Comparison of ENCODE assay signal across 7 cellular contexts in genomic region chr19:41863209-41863931, GRCh38.
DNase-seq lines count a peak whose midpoint lies in the region; ATAC-seq lines count a peak whose summit lies in the region.
"Had no signal": no experiment of that assay in that cellular context is flagged by ENCODE, and none has a peak within 500 bp of the region (broad histone marks: within the 10 kb centered on the region; RNA-seq: fewer than 3 reads in every experiment).

No MANE protein-coding gene starts in this region.

- peaks cover 86% of the 10 kb centered on the region for H3K36me3 Mint-ChIP-seq in activated T-cell treated with anti-CD3 and anti-CD28 coated beads, Interleukin-2, amount 50 U/mL, for 24 hours (ENCODE audit: low read depth)

- H3K27me3 Mint-ChIP-seq in activated T-cell treated with anti-CD3 and anti-CD28 coated beads, Interleukin-2, amount 50 U/mL, for 24 hours: no peaks in the 10 kb centered on the region

- ATAC-seq in GM19035 (IDR thresholded peaks at IDR 0.05; ENCODE audit: unreplicated experiment): no peak

- peaks cover 73% of the 10 kb centered on the region for H3K4me1 Mint-ChIP-seq in activated T-cell treated with anti-CD3 and anti-CD28 coated beads, Interleukin-2, amount 50 U/mL, for 24 hours (ENCODE audit: low read depth)

- peak overlapping the region; percentile 100 for H3K27ac Mint-ChIP-seq in activated T-cell treated with anti-CD3 and anti-CD28 coated beads, Interleukin-2, amount 50 U/mL, for 24 hours

- DNase-seq in activated T-cell treated with anti-CD3 and anti-CD28 coated beads, Interleukin-2, amount 50 U/mL, for 24 hours: peak; percentile 31
- no peak for DNase-seq in activated T-cell treated with anti-CD3 and anti-CD28 coated beads, Interleukin-2, amount 50 U/mL, for 1 hour
- peak; percentile 25 to 26 for DNase-seq in activated T-cell treated with anti-CD3 and anti-CD28 coated beads, Interleukin-2, amount 50 U/mL, for 48 hours
- peak; percentile 31 for DNase-seq in stimulated activated CD8-positive, alpha-beta memory T cell treated with anti-CD3 and anti-CD28 coated beads, Interleukin-4, amount 100 ng/mL, for 48 hours
- no peak for DNase-seq in hepatic stellate cell (ENCODE audit: low spot score)
- DNase-seq: stimulated activated CD4-positive, alpha-beta T cell treated with anti-CD3 and anti-CD28 coated beads, Interleukin-4, amount 100 ng/mL, for 1 hour had no signal

- no peaks in the 10 kb centered on the region for H3K9me3 Mint-ChIP-seq in activated T-cell treated with anti-CD3 and anti-CD28 coated beads, Interleukin-2, amount 50 U/mL, for 24 hours

- H3K4me3 Mint-ChIP-seq in activated T-cell treated with anti-CD3 and anti-CD28 coated beads, Interleukin-2, amount 50 U/mL, for 24 hours: peak overlapping the region; percentile 86

Comparison
In these comparisons a context has a peak if more than half of its experiments do, and no peak if none do; other contexts are left out.
1. DNase-seq: peak in activated T-cell treated with anti-CD3 and anti-CD28 coated beads, Interleukin-2, amount 50 U/mL, for 24 hours (single experiment), activated T-cell treated with anti-CD3 and anti-CD28 coated beads, Interleukin-2, amount 50 U/mL, for 48 hours (2 of 2) and stimulated activated CD8-positive, alpha-beta memory T cell treated with anti-CD3 and anti-CD28 coated beads, Interleukin-4, amount 100 ng/mL, for 48 hours (single experiment); none in activated T-cell treated with anti-CD3 and anti-CD28 coated beads, Interleukin-2, amount 50 U/mL, for 1 hour (single experiment) and hepatic stellate cell (single experiment).